1 cellular context compared by ENCODE assay signal in genomic region chr14:95444132-95445129, GRCh38.
TF ChIP-seq lines count a peak whose summit lies in the region.

No MANE protein-coding gene starts in this region.

TF ChIP-seq in HepG2, 621 proteins besides CTCF, POLR2A, EP300 and RAD21 (continued from another document and continues in another):
- TF ChIP-seq HNF4G (IDR thresholded peaks at IDR 0.05; ENCODE audit: borderline replicate concordance, low read depth, low read length) (peak; percentile 80), HNF4G (CRISPR knock-in tag; IDR thresholded peaks at IDR 0.05; ENCODE audit: borderline replicate concordance, low read depth) (peak; percentile 63; the same call in 1 of the 2 replicates), BCLAF1 (IDR thresholded peaks at IDR 0.05) (no peak), RCOR2 (CRISPR knock-in tag; IDR thresholded peaks at IDR 0.05) (peak; percentile 86), ZNF678 (CRISPR knock-in tag; IDR thresholded peaks at IDR 0.05) (no peak), ZBTB33 (CRISPR knock-in tag; IDR thresholded peaks at IDR 0.05) (no peak), KLF15 (CRISPR knock-in tag; IDR thresholded peaks at IDR 0.05; ENCODE audit: borderline replicate concordance) (no peak), ZBTB26 (CRISPR knock-in tag; IDR thresholded peaks at IDR 0.05; ENCODE audit: borderline replicate concordance) (peak; percentile 38; the same call in 1 of the 2 replicates), ZNF326 (CRISPR knock-in tag; IDR thresholded peaks at IDR 0.05; ENCODE audit: borderline replicate concordance) (no peak), TFDP2 (CRISPR knock-in tag; IDR thresholded peaks at IDR 0.05) (no peak), ZFX (CRISPR knock-in tag; IDR thresholded peaks at IDR 0.05; ENCODE audit: low read depth) (peak; percentile 34; the same call in 1 of the 2 replicates), ZNF318 (CRISPR knock-in tag; IDR thresholded peaks at IDR 0.05) (no peak), HCFC1 (IDR thresholded peaks at IDR 0.05; ENCODE audit: low read depth, low read length) (no peak), ZNF335 (CRISPR knock-in tag; IDR thresholded peaks at IDR 0.05) (peak; percentile 61; the same call in 1 of the 2 replicates), ZNF598 (CRISPR knock-in tag; IDR thresholded peaks at IDR 0.05; ENCODE audit: borderline replicate concordance) (0 out of 2 replicates have a peak, but pooled peaks have one; percentile 25), HOMEZ (CRISPR knock-in tag; IDR thresholded peaks at IDR 0.05; ENCODE audit: low read depth) (peak; percentile 79; the same call in 1 of the 2 replicates), TCF12 (IDR thresholded peaks at IDR 0.05) (no peak), TCF12 (CRISPR knock-in tag; IDR thresholded peaks at IDR 0.05) (no peak), FOXP1 (IDR thresholded peaks at IDR 0.05) (no peak), FOXP1 (CRISPR knock-in tag; IDR thresholded peaks at IDR 0.05) (peak; percentile 92), ZNF891 (CRISPR knock-in tag; IDR thresholded peaks at IDR 0.05) (peak; percentile 80), HOXD1 (CRISPR knock-in tag; IDR thresholded peaks at IDR 0.05) (no peak; the same call in 1 of the 2 replicates), ZNF33A (CRISPR knock-in tag; IDR thresholded peaks at IDR 0.05; ENCODE audit: borderline replicate concordance) (no peak), MBD4 (IDR thresholded peaks at IDR 0.05; ENCODE audit: borderline replicate concordance, low read length) (no peak), KLF12 (CRISPR knock-in tag; IDR thresholded peaks at IDR 0.05; ENCODE audit: borderline replicate concordance) (no peak), ZNF609 (CRISPR knock-in tag; IDR thresholded peaks at IDR 0.05; ENCODE audit: borderline replicate concordance) (peak; percentile 85)
